Comparison of ENCODE assay signal across 13 cellular contexts in genomic region chrX:12988797-12989196, GRCh38. TPM values are rescaled to one million over a fixed set of nuclear protein-coding genes. Genes with fewer than 3 reads are reported as not detected.
A peak's percentile ranks its signal among the peaks of the same experiment; 100 is the strongest.
DNase-seq lines count a peak whose midpoint lies in the region; ATAC-seq and TF ChIP-seq lines count a peak whose summit lies in the region.
"Had no signal": no experiment of that assay in that cellular context is flagged by ENCODE, and none has a peak within 500 bp of the region (broad histone marks: within the 10 kb centered on the region; RNA-seq: fewer than 3 reads in every experiment).

No MANE protein-coding gene starts in this region.

- peak overlapping the region; percentile 31 for H3K27ac ChIP-seq in lower lobe of right lung
- H3K27ac ChIP-seq: sigmoid colon had no signal

- no peaks in the 10 kb centered on the region for H3K9me3 ChIP-seq in Caco-2
- H3K9me3 ChIP-seq in lower lobe of right lung: no peaks in the 10 kb centered on the region
- H3K9me3 ChIP-seq: sigmoid colon had no signal

- no peaks in the 10 kb centered on the region for H3K36me3 ChIP-seq in Caco-2 (ENCODE audit: control insufficient read depth, insufficient read depth, low read length)
- no peaks in the 10 kb centered on the region for H3K36me3 ChIP-seq in lower lobe of right lung
- H3K36me3 ChIP-seq: sigmoid colon had no signal

- H3K4me1 ChIP-seq in Caco-2: peaks cover 27% of the 10 kb centered on the region
- H3K4me1 ChIP-seq in lower lobe of right lung: peaks cover 13% of the 10 kb centered on the region

- CTCF ChIA-PET in Caco-2 (lab: Charles Lee): no interaction called here
- CTCF ChIA-PET in MCF 10A (lab: Yijun Ruan, JAX): no interaction called here
- CTCF ChIA-PET in activated naive CD4-positive, alpha-beta T cell treated with anti-CD3 and anti-CD28 coated beads for 36 hours (lab: Charles Lee): no interaction called here

- H3K4me3 Mint-ChIP-seq in Caco-2 (ENCODE audit: unreplicated experiment): peak overlapping the region; percentile 57
- H3K4me3 Mint-ChIP-seq in MCF 10A (ENCODE audit: unreplicated experiment): peak overlapping the region; percentile 59
- no peak overlapping the region for H3K4me3 Mint-ChIP-seq in activated naive CD4-positive, alpha-beta T cell treated with anti-CD3 and anti-CD28 coated beads for 36 hours
- H3K4me3 Mint-ChIP-seq: stimulated activated naive CD8-positive, alpha-beta T cell treated with anti-CD3 and anti-CD28 coated beads, Interleukin-15, Interleukin-2, amounts not matched to agents 100 ng/mL and 50 ng/mL, for 24 hours had no signal

- intact Hi-C loops in Caco-2 (cut with micrococcal nuclease; ENCODE audit: unreplicated experiment): loop anchor here (1.0 to 2.0 kb wide), 4 partner anchors 14 to 42 kb away; partner anchors contain the start of gene TMSB4X
- intact Hi-C loops in MCF 10A (cut with micrococcal nuclease): loop anchor here (2.0 kb wide), 1 partner anchor 18 kb away; no protein-coding TSS in a partner anchor
- intact Hi-C loops in lower lobe of right lung (cut with DNase I): no loop called here
- intact Hi-C loops in activated naive CD4-positive, alpha-beta T cell treated with anti-CD3 and anti-CD28 coated beads for 36 hours (cut with micrococcal nuclease): loop anchor here (5.0 to 10.0 kb wide), 2 partner anchors 36 to 1886 kb away; partner anchors contain the start of genes FANCB and MOSPD2

- no TSS peak for BruUV-seq in Caco-2 (replicated peaks; lab: Mats Ljungman, UMichigan)
- BruUV-seq in MCF 10A (replicated peaks; lab: Mats Ljungman, UMichigan): no TSS peak

- DNase-seq in Caco-2 (peak; percentile 70 to 71), NCI-H2029 (lab: John Stamatoyannopoulos, UW) (peak; percentile 62), MCF 10A (ENCODE audit: unreplicated experiment) (peak; percentile 88), lower lobe of right lung (no peak), HUDEP-2 (lab: John Stamatoyannopoulos, UW; ENCODE audit: unreplicated experiment in 76 of 76) (no peak)
- no peak for DNase-seq in stimulated activated CD4-positive, alpha-beta T cell treated with anti-CD3 and anti-CD28 coated beads, Interleukin-4, amount 100 ng/mL, for 24 hours
- no peak for DNase-seq in activated naive CD4-positive, alpha-beta T cell treated with anti-CD3 and anti-CD28 coated beads for 36 hours
- DNase-seq: NK-92 treated with Interleukin-12 subunit alpha and Interleukin-12 subunit beta, amount 100 ng/mL, for 24 hours; sigmoid colon had no signal

- peaks cover 6% of the 10 kb centered on the region for H3K36me3 Mint-ChIP-seq in Caco-2 (ENCODE audit: insufficient read depth, unreplicated experiment)
- H3K36me3 Mint-ChIP-seq in MCF 10A (ENCODE audit: insufficient read depth, unreplicated experiment): no peaks in the 10 kb centered on the region
- H3K36me3 Mint-ChIP-seq in activated naive CD4-positive, alpha-beta T cell treated with anti-CD3 and anti-CD28 coated beads for 36 hours (ENCODE audit: low read depth): no peaks in the 10 kb centered on the region

- no peak overlapping the region for H3K4me3 ChIP-seq in Caco-2 (ENCODE audit: low read depth, low read length)
- no peak overlapping the region for H3K4me3 ChIP-seq in lower lobe of right lung
- H3K4me3 ChIP-seq: sigmoid colon had no signal

- H3K27me3 Mint-ChIP-seq in Caco-2 (ENCODE audit: insufficient read depth, unreplicated experiment) (no peaks in the 10 kb centered on the region), MCF 10A (ENCODE audit: insufficient read depth, unreplicated experiment) (peaks cover 13% of the 10 kb centered on the region)
- H3K27me3 Mint-ChIP-seq in activated naive CD4-positive, alpha-beta T cell treated with anti-CD3 and anti-CD28 coated beads for 36 hours (ENCODE audit: low read depth): no peaks in the 10 kb centered on the region
- H3K27me3 Mint-ChIP-seq: brain; stimulated activated naive CD8-positive, alpha-beta T cell treated with anti-CD3 and anti-CD28 coated beads, Interleukin-15, Interleukin-2, amounts not matched to agents 100 ng/mL and 50 ng/mL, for 24 hours had no signal

- peaks cover 10% of the 10 kb centered on the region for H3K9me3 Mint-ChIP-seq in Caco-2 (ENCODE audit: unreplicated experiment)
- peaks cover 9% of the 10 kb centered on the region for H3K9me3 Mint-ChIP-seq in MCF 10A (ENCODE audit: unreplicated experiment)
- H3K9me3 Mint-ChIP-seq in activated naive CD4-positive, alpha-beta T cell treated with anti-CD3 and anti-CD28 coated beads for 36 hours: no peaks in the 10 kb centered on the region
- H3K9me3 Mint-ChIP-seq: stimulated activated naive CD8-positive, alpha-beta T cell treated with anti-CD3 and anti-CD28 coated beads, Interleukin-15, Interleukin-2, amounts not matched to agents 100 ng/mL and 50 ng/mL, for 24 hours had no signal

- peak; percentile 93 to 97 for ATAC-seq in lower lobe of right lung
- ATAC-seq in GM19035 (IDR thresholded peaks at IDR 0.05; ENCODE audit: unreplicated experiment): no peak
- ATAC-seq: activated CD4-positive, CD25-positive, alpha-beta regulatory T cell treated with anti-CD3 and anti-CD28 coated beads, Interleukin-2, amount 50 U/mL, for 24 hours had no signal

- no peaks in the 10 kb centered on the region for H3K27me3 ChIP-seq in Caco-2 (replicated peaks; ENCODE audit: control insufficient read depth, insufficient read depth, low read length)
- no peaks in the 10 kb centered on the region for H3K27me3 ChIP-seq in lower lobe of right lung (ENCODE audit: low read depth)
- H3K27me3 ChIP-seq: sigmoid colon had no signal

- H3K4me1 Mint-ChIP-seq in Caco-2 (ENCODE audit: low read depth, unreplicated experiment): peaks cover 13% of the 10 kb centered on the region
- H3K4me1 Mint-ChIP-seq in MCF 10A (ENCODE audit: insufficient read depth, unreplicated experiment): peaks cover 26% of the 10 kb centered on the region
- peaks cover 75% of the 10 kb centered on the region for H3K4me1 Mint-ChIP-seq in activated naive CD4-positive, alpha-beta T cell treated with anti-CD3 and anti-CD28 coated beads for 36 hours (ENCODE audit: low read depth)

- POLR2A ChIA-PET in Caco-2 (lab: Charles Lee) (interaction anchor here (0.9 kb wide), 1 partner anchor 42 kb away, joined by 4 read pairs; no protein-coding TSS in a partner anchor), MCF 10A (lab: Yijun Ruan, JAX) (no interaction called here)

- peak overlapping the region; percentile 47 for H3K27ac Mint-ChIP-seq in Caco-2 (ENCODE audit: unreplicated experiment)
- peak overlapping the region; percentile 42 for H3K27ac Mint-ChIP-seq in MCF 10A (ENCODE audit: low read depth, unreplicated experiment)
- no peak overlapping the region for H3K27ac Mint-ChIP-seq in activated naive CD4-positive, alpha-beta T cell treated with anti-CD3 and anti-CD28 coated beads for 36 hours
- H3K27ac Mint-ChIP-seq: stimulated activated naive CD8-positive, alpha-beta T cell treated with anti-CD3 and anti-CD28 coated beads, Interleukin-15, Interleukin-2, amounts not matched to agents 100 ng/mL and 50 ng/mL, for 24 hours had no signal

- TF ChIP-seq CTCF in Caco-2 (IDR thresholded peaks at IDR 0.05; ENCODE audit: insufficient read depth in 1 of 2, low read depth in 1 of 2, low read length in 1 of 2, severe bottlenecking in 1 of 2, unreplicated experiment in 1 of 2) (no peak), MCF 10A (IDR thresholded peaks at IDR 0.05; ENCODE audit: unreplicated experiment) (no peak), lower lobe of right lung (IDR thresholded peaks at IDR 0.05) (no peak)

RNA-seq across cellular contexts. Expression of gene TMSB4X, which starts 13.9 kb away (rescaled TPM):
- total RNA-seq in Caco-2 (2022) (1,007 and 1,095 TPM in 2 replicates), MCF 10A (2022) (801 and 901 TPM in 2 replicates), lower lobe of right lung (4,922 TPM)
- 1,000 to 10,000 TPM; 5,535 to 5,691 TPM for total RNA-seq in activated naive CD4-positive, alpha-beta T cell treated with anti-CD3 and anti-CD28 coated beads for 36 hours

RNA-seq across cellular contexts. Expression of gene FAM9C, which starts 55.6 kb away (rescaled TPM):
- total RNA-seq in Caco-2 (2022) (not detected in 2 replicates), MCF 10A (2022) (not detected in 2 replicates), lower lobe of right lung (not detected)
- not detected for total RNA-seq in activated naive CD4-positive, alpha-beta T cell treated with anti-CD3 and anti-CD28 coated beads for 36 hours
- total RNA-seq: sigmoid colon had no signal

Comparison
In these comparisons a context has a peak if more than half of its experiments do, and no peak if none do; other contexts are left out.
1. DNase-seq: peak in Caco-2 (2 of 2), NCI-H2029 (single experiment) and MCF 10A (single experiment); none in lower lobe of right lung (single experiment), stimulated activated CD4-positive, alpha-beta T cell treated with anti-CD3 and anti-CD28 coated beads, Interleukin-4, amount 100 ng/mL, for 24 hours (single experiment), HUDEP-2 (0 of 76) and activated naive CD4-positive, alpha-beta T cell treated with anti-CD3 and anti-CD28 coated beads for 36 hours (single experiment).